1 cellular context compared by ENCODE assay signal in the genomic region with DNA sequence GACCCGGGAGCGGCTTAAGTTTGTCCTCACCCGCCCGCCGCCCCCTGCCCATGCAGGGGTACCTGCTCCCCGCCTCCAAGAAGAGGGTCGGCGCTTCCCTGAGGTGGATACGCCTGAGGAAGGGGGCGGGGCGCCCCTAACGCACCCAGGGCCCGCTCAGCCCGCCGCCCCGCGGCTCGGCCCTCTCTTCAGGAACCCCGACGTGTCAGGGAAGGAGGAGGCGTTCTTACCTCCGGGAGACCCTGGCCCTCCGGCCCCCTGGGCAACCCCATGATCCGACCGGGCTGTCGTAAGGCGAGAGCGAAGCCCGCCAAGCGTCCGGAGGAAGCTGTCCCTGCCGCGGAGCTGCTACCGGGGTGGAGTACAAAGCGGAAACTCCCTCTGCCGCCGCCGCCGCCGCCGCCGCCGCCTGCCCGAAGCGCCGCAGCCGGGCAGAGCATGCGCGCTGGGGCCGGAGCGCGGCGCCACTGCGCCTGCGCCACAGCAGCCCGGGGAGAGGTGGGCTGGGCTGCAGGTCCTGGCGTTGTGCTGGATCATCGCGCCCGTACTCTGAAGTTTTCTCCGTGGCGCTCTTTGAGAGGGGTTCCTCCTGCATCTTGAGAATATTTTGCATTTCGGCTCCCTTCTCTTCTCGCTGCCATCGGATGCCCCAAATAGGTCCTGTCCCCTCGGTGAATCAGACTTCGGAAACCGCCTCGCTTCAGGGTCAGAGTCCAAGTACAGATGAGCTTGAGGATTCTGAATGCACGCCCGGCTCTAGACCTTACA.
TF ChIP-seq lines count a peak whose summit lies in the region.

A gene with protein sequence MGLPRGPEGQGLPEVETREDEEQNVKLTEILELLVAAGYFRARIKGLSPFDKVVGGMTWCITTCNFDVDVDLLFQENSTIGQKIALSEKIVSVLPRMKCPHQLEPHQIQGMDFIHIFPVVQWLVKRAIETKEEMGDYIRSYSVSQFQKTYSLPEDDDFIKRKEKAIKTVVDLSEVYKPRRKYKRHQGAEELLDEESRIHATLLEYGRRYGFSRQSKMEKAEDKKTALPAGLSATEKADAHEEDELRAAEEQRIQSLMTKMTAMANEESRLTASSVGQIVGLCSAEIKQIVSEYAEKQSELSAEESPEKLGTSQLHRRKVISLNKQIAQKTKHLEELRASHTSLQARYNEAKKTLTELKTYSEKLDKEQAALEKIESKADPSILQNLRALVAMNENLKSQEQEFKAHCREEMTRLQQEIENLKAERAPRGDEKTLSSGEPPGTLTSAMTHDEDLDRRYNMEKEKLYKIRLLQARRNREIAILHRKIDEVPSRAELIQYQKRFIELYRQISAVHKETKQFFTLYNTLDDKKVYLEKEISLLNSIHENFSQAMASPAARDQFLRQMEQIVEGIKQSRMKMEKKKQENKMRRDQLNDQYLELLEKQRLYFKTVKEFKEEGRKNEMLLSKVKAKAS (minus strand): TSS at position 347 of the 768 bp plus-strand sequence. CDS start 75 bp downstream, at position 272.

TF ChIP-seq in K562, 482 proteins besides CTCF, POLR2A, EP300 and RAD21 (continued from another document and continues in another):
- TF ChIP-seq, protein P1, sequence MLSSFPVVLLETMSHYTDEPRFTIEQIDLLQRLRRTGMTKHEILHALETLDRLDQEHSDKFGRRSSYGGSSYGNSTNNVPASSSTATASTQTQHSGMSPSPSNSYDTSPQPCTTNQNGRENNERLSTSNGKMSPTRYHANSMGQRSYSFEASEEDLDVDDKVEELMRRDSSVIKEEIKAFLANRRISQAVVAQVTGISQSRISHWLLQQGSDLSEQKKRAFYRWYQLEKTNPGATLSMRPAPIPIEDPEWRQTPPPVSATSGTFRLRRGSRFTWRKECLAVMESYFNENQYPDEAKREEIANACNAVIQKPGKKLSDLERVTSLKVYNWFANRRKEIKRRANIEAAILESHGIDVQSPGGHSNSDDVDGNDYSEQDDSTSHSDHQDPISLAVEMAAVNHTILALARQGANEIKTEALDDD (IDR thresholded peaks at IDR 0.05), result no peak
- TF ChIP-seq MTA1 (IDR thresholded peaks at IDR 0.05; ENCODE audit: borderline replicate concordance) (no peak), EWSR1 (IDR thresholded peaks at IDR 0.05; ENCODE audit: borderline replicate concordance, low read depth, partially characterized antibody) (no peak), EGR1 (conservative IDR thresholded peaks at IDR 0.05) (no peak), ZNF699 (CRISPR knock-in tag; IDR thresholded peaks at IDR 0.05; ENCODE audit: insufficient replicate concordance) (no peak), RHOXF2B (CRISPR knock-in tag; conservative IDR thresholded peaks at IDR 0.05) (no peak), NFIX (CRISPR knock-in tag; IDR thresholded peaks at IDR 0.05; ENCODE audit: low read depth) (no peak), GABPB1 (CRISPR knock-in tag; IDR thresholded peaks at IDR 0.05) (no peak), PTTG1 (tag; IDR thresholded peaks at IDR 0.05; ENCODE audit: low read depth) (no peak), ZNF146 (CRISPR knock-in tag; IDR thresholded peaks at IDR 0.05; ENCODE audit: unreplicated experiment) (no peak), ZFPM2 (CRISPR knock-in tag; IDR thresholded peaks at IDR 0.05) (no peak), SAFB2 (IDR thresholded peaks at IDR 0.05; ENCODE audit: borderline replicate concordance, low read depth, low read length, severe bottlenecking) (no peak), FOXP1 (CRISPR knock-in tag; IDR thresholded peaks at IDR 0.05) (no peak), ZBTB17 (CRISPR knock-in tag; IDR thresholded peaks at IDR 0.05) (0 out of 2 replicates have a peak, but pooled peaks have one; percentile 6), CCNT2 (IDR thresholded peaks at IDR 0.05; ENCODE audit: borderline replicate concordance, extremely low read depth, insufficient read length, low read depth, low read length) (no peak), CC2D1A (IDR thresholded peaks at IDR 0.05) (no peak), SMAD1 (IDR thresholded peaks at IDR 0.05; ENCODE audit: low read depth, low read length, partially characterized antibody) (no peak), NFIC (IDR thresholded peaks at IDR 0.05) (peak; percentile 61), ATF7 (IDR thresholded peaks at IDR 0.05) (peak; percentile 45; the same call in 1 of the 2 replicates), ZC3H8 (IDR thresholded peaks at IDR 0.05) (no peak), FOXA1 (IDR thresholded peaks at IDR 0.05; ENCODE audit: borderline replicate concordance) (no peak), ZNF143 (CRISPR knock-in tag; IDR thresholded peaks at IDR 0.05) (no peak), MYNN (IDR thresholded peaks at IDR 0.05) (no peak), MYNN (CRISPR knock-in tag; IDR thresholded peaks at IDR 0.05) (no peak), JUN (IDR thresholded peaks at IDR 0.05; ENCODE audit: borderline replicate concordance, low read depth, low read length) (no peak), JUN (CRISPR knock-in tag; IDR thresholded peaks at IDR 0.05; ENCODE audit: borderline replicate concordance) (no peak), CREM (IDR thresholded peaks at IDR 0.05; ENCODE audit: low read depth) (no peak), CHD2 (IDR thresholded peaks at IDR 0.05; ENCODE audit: low read depth, low read length) (no peak), ZBED1 (IDR thresholded peaks at IDR 0.05) (no peak), ESRRB (CRISPR knock-in tag; IDR thresholded peaks at IDR 0.05; ENCODE audit: borderline replicate concordance) (no peak), KLF13 (tag; IDR thresholded peaks at IDR 0.05; ENCODE audit: borderline replicate concordance, low read depth) (peak; percentile 88), PRPF4 (IDR thresholded peaks at IDR 0.05; ENCODE audit: insufficient read depth, low read depth, low read length, poor library complexity, severe bottlenecking) (no peak), ZNF717 (CRISPR knock-in tag; IDR thresholded peaks at IDR 0.05) (no peak), ZNF41 (CRISPR knock-in tag; conservative IDR thresholded peaks at IDR 0.05) (no peak), NCOA6 (IDR thresholded peaks at IDR 0.05) (peak; percentile 74), KLF10 (CRISPR knock-in tag; IDR thresholded peaks at IDR 0.05) (no peak)
- TF ChIP-seq, protein P2, sequence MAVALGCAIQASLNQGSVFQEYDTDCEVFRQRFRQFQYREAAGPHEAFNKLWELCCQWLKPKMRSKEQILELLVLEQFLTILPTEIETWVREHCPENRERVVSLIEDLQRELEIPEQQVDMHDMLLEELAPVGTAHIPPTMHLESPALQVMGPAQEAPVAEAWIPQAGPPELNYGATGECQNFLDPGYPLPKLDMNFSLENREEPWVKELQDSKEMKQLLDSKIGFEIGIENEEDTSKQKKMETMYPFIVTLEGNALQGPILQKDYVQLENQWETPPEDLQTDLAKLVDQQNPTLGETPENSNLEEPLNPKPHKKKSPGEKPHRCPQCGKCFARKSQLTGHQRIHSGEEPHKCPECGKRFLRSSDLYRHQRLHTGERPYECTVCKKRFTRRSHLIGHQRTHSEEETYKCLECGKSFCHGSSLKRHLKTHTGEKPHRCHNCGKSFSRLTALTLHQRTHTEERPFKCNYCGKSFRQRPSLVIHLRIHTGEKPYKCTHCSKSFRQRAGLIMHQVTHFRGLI (CRISPR knock-in tag; IDR thresholded peaks at IDR 0.05), result no peak
- TF ChIP-seq, protein P3, sequence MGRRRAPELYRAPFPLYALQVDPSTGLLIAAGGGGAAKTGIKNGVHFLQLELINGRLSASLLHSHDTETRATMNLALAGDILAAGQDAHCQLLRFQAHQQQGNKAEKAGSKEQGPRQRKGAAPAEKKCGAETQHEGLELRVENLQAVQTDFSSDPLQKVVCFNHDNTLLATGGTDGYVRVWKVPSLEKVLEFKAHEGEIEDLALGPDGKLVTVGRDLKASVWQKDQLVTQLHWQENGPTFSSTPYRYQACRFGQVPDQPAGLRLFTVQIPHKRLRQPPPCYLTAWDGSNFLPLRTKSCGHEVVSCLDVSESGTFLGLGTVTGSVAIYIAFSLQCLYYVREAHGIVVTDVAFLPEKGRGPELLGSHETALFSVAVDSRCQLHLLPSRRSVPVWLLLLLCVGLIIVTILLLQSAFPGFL (CRISPR knock-in tag; IDR thresholded peaks at IDR 0.05), result no peak
- TF ChIP-seq, protein P4, sequence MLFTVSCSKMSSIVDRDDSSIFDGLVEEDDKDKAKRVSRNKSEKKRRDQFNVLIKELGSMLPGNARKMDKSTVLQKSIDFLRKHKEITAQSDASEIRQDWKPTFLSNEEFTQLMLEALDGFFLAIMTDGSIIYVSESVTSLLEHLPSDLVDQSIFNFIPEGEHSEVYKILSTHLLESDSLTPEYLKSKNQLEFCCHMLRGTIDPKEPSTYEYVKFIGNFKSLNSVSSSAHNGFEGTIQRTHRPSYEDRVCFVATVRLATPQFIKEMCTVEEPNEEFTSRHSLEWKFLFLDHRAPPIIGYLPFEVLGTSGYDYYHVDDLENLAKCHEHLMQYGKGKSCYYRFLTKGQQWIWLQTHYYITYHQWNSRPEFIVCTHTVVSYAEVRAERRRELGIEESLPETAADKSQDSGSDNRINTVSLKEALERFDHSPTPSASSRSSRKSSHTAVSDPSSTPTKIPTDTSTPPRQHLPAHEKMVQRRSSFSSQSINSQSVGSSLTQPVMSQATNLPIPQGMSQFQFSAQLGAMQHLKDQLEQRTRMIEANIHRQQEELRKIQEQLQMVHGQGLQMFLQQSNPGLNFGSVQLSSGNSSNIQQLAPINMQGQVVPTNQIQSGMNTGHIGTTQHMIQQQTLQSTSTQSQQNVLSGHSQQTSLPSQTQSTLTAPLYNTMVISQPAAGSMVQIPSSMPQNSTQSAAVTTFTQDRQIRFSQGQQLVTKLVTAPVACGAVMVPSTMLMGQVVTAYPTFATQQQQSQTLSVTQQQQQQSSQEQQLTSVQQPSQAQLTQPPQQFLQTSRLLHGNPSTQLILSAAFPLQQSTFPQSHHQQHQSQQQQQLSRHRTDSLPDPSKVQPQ (CRISPR knock-in tag; IDR thresholded peaks at IDR 0.05; ENCODE audit: borderline replicate concordance), result no peak
- TF ChIP-seq, protein P5, sequence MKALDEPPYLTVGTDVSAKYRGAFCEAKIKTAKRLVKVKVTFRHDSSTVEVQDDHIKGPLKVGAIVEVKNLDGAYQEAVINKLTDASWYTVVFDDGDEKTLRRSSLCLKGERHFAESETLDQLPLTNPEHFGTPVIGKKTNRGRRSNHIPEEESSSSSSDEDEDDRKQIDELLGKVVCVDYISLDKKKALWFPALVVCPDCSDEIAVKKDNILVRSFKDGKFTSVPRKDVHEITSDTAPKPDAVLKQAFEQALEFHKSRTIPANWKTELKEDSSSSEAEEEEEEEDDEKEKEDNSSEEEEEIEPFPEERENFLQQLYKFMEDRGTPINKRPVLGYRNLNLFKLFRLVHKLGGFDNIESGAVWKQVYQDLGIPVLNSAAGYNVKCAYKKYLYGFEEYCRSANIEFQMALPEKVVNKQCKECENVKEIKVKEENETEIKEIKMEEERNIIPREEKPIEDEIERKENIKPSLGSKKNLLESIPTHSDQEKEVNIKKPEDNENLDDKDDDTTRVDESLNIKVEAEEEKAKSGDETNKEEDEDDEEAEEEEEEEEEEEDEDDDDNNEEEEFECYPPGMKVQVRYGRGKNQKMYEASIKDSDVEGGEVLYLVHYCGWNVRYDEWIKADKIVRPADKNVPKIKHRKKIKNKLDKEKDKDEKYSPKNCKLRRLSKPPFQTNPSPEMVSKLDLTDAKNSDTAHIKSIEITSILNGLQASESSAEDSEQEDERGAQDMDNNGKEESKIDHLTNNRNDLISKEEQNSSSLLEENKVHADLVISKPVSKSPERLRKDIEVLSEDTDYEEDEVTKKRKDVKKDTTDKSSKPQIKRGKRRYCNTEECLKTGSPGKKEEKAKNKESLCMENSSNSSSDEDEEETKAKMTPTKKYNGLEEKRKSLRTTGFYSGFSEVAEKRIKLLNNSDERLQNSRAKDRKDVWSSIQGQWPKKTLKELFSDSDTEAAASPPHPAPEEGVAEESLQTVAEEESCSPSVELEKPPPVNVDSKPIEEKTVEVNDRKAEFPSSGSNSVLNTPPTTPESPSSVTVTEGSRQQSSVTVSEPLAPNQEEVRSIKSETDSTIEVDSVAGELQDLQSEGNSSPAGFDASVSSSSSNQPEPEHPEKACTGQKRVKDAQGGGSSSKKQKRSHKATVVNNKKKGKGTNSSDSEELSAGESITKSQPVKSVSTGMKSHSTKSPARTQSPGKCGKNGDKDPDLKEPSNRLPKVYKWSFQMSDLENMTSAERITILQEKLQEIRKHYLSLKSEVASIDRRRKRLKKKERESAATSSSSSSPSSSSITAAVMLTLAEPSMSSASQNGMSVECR (CRISPR knock-in tag; IDR thresholded peaks at IDR 0.05), result peak; percentile 57; the same call in 1 of the 2 replicates
- TF ChIP-seq, protein P6, sequence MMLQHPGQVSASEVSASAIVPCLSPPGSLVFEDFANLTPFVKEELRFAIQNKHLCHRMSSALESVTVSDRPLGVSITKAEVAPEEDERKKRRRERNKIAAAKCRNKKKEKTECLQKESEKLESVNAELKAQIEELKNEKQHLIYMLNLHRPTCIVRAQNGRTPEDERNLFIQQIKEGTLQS (IDR thresholded peaks at IDR 0.05), result no peak
- TF ChIP-seq, protein P6 (CRISPR knock-in tag; conservative IDR thresholded peaks at IDR 0.05), result no peak
- TF ChIP-seq, protein P7, sequence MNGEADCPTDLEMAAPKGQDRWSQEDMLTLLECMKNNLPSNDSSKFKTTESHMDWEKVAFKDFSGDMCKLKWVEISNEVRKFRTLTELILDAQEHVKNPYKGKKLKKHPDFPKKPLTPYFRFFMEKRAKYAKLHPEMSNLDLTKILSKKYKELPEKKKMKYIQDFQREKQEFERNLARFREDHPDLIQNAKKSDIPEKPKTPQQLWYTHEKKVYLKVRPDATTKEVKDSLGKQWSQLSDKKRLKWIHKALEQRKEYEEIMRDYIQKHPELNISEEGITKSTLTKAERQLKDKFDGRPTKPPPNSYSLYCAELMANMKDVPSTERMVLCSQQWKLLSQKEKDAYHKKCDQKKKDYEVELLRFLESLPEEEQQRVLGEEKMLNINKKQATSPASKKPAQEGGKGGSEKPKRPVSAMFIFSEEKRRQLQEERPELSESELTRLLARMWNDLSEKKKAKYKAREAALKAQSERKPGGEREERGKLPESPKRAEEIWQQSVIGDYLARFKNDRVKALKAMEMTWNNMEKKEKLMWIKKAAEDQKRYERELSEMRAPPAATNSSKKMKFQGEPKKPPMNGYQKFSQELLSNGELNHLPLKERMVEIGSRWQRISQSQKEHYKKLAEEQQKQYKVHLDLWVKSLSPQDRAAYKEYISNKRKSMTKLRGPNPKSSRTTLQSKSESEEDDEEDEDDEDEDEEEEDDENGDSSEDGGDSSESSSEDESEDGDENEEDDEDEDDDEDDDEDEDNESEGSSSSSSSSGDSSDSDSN (IDR thresholded peaks at IDR 0.05; ENCODE audit: borderline replicate concordance in 1 of 2, low read depth in 2 of 2, low read length in 2 of 2), result no peak
- TF ChIP-seq, protein P8, sequence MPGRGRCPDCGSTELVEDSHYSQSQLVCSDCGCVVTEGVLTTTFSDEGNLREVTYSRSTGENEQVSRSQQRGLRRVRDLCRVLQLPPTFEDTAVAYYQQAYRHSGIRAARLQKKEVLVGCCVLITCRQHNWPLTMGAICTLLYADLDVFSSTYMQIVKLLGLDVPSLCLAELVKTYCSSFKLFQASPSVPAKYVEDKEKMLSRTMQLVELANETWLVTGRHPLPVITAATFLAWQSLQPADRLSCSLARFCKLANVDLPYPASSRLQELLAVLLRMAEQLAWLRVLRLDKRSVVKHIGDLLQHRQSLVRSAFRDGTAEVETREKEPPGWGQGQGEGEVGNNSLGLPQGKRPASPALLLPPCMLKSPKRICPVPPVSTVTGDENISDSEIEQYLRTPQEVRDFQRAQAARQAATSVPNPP (IDR thresholded peaks at IDR 0.05; ENCODE audit: borderline replicate concordance, insufficient read depth, insufficient read length), result no peak
